ENCODE assay signal across 9 cellular contexts in genomic region chr17:17204041-17204591, GRCh38. TPM values are rescaled to one million over a fixed set of nuclear protein-coding genes. Genes with fewer than 3 reads are reported as not detected.
A peak's percentile ranks its signal among the peaks of the same experiment; 100 is the strongest.
DNase-seq lines count a peak whose midpoint lies in the region; ATAC-seq, FAIRE-seq and TF ChIP-seq lines count a peak whose summit lies in the region.
"Had no signal": no experiment of that assay in that cellular context is flagged by ENCODE, and none has a peak within 500 bp of the region (broad histone marks: within the 10 kb centered on the region; RNA-seq: fewer than 3 reads in every experiment).

No MANE protein-coding gene starts in this region.

- intact Hi-C loops in kidney (cut with DNase I), result no loop called here

- peak overlapping the region; percentile 98 for H3K27ac Mint-ChIP-seq in activated T-cell treated with anti-CD3 and anti-CD28 coated beads, Interleukin-2, amount 50 U/mL, for 24 hours
- H3K27ac Mint-ChIP-seq in activated naive CD8-positive, alpha-beta T cell, result peak overlapping the region; percentile 75

- peaks cover 64% of the 10 kb centered on the region for H3K36me3 Mint-ChIP-seq in activated T-cell treated with anti-CD3 and anti-CD28 coated beads, Interleukin-2, amount 50 U/mL, for 24 hours (ENCODE audit: low read depth)
- peaks cover 2% of the 10 kb centered on the region for H3K36me3 Mint-ChIP-seq in activated naive CD8-positive, alpha-beta T cell

- no peak for DNase-seq in activated T-cell treated with anti-CD3 and anti-CD28 coated beads, Interleukin-2, amount 50 U/mL, for 24 hours
- DNase-seq in activated T-cell treated with anti-CD3 and anti-CD28 coated beads, Interleukin-2, amount 50 U/mL, for 1 hour, result no peak
- DNase-seq in kidney (peak; percentile 78), suprapubic skin (ENCODE audit: low spot score in 2 of 2) (no peak), NCI-H2171 (lab: John Stamatoyannopoulos, UW) (no peak), brain microvascular endothelial cell (no peak)

- 45% methylated on average over 11 of the region's 15 CpGs for WGBS in suprapubic skin

- TF ChIP-seq CTCF in kidney (IDR thresholded peaks at IDR 0.05; ENCODE audit: borderline replicate concordance, extremely low read depth, insufficient read depth), result no peak
- TF ChIP-seq CTCF in suprapubic skin (IDR thresholded peaks at IDR 0.05), result no peak
- no peak for TF ChIP-seq CTCF in brain microvascular endothelial cell (IDR thresholded peaks at IDR 0.05; ENCODE audit: low read depth, low read length, missing control alignments)

- H3K27ac ChIP-seq in kidney (ENCODE audit: low read depth in 2 of 2, low read length in 2 of 2) (no peak overlapping the region), suprapubic skin (no peak overlapping the region), brain microvascular endothelial cell (no peak overlapping the region)
- H3K27ac ChIP-seq: C4-2B had no signal

- in situ Hi-C loops in brain microvascular endothelial cell (cut with HindIII; ENCODE audit: low pct_ligation_motif_present, low sequenced_read_pairs), result no loop called here

- H3K27me3 ChIP-seq in suprapubic skin, result no peaks in the 10 kb centered on the region
- H3K27me3 ChIP-seq in brain microvascular endothelial cell (replicated peaks), result no peaks in the 10 kb centered on the region

- peaks cover 14 to 26% of the 10 kb centered on the region in 2 donors for H3K4me1 ChIP-seq in kidney (ENCODE audit: control insufficient read depth in 1 of 2, insufficient read depth in 1 of 2, low read depth in 1 of 2, low read length in 2 of 2)
- H3K4me1 ChIP-seq in suprapubic skin, result peaks cover 48% of the 10 kb centered on the region

- peaks cover 37% of the 10 kb centered on the region for H3K4me1 Mint-ChIP-seq in activated T-cell treated with anti-CD3 and anti-CD28 coated beads, Interleukin-2, amount 50 U/mL, for 24 hours (ENCODE audit: low read depth)
- peaks cover 17% of the 10 kb centered on the region for H3K4me1 Mint-ChIP-seq in activated naive CD8-positive, alpha-beta T cell (ENCODE audit: low read depth)

- TF ChIP-seq EP300 in suprapubic skin (IDR thresholded peaks at IDR 0.05), result no peak

- H3K36me3 ChIP-seq in kidney (ENCODE audit: control insufficient read depth in 1 of 2, insufficient read depth in 2 of 2, low read length in 2 of 2), result peaks cover 2 to 6% of the 10 kb centered on the region in 2 donors
- H3K36me3 ChIP-seq in suprapubic skin, result no peaks in the 10 kb centered on the region
- H3K36me3 ChIP-seq in brain microvascular endothelial cell (replicated peaks), result no peaks in the 10 kb centered on the region

- H3K9me3 Mint-ChIP-seq in activated T-cell treated with anti-CD3 and anti-CD28 coated beads, Interleukin-2, amount 50 U/mL, for 24 hours, result no peaks in the 10 kb centered on the region
- H3K9me3 Mint-ChIP-seq in activated naive CD8-positive, alpha-beta T cell (ENCODE audit: low read depth), result no peaks in the 10 kb centered on the region

- no peak for ATAC-seq in GM18519 (IDR thresholded peaks at IDR 0.05; ENCODE audit: low FRiP score, unreplicated experiment)

- H3K9me3 ChIP-seq in kidney (ENCODE audit: control insufficient read depth in 1 of 2, low read length in 2 of 2) (no peaks in the 10 kb centered on the region), suprapubic skin (no peaks in the 10 kb centered on the region)

- no peak for FAIRE-seq in kidney (lab: Jason Lieb, UNC)

- peak overlapping the region; percentile 91 for H3K4me3 Mint-ChIP-seq in activated T-cell treated with anti-CD3 and anti-CD28 coated beads, Interleukin-2, amount 50 U/mL, for 24 hours
- peak overlapping the region; percentile 92 for H3K4me3 Mint-ChIP-seq in activated naive CD8-positive, alpha-beta T cell

- H3K4me3 ChIP-seq in kidney (ENCODE audit: low read length in 2 of 2), result no peak overlapping the region
- H3K4me3 ChIP-seq in suprapubic skin, result peak overlapping the region; percentile 70
- H3K4me3 ChIP-seq in brain microvascular endothelial cell (ENCODE audit: low read depth, low read length), result no peak overlapping the region

- TF ChIP-seq POLR2A in suprapubic skin (IDR thresholded peaks at IDR 0.05), result no peak

- H3K9ac ChIP-seq in kidney (ENCODE audit: low read length in 2 of 2), result no peak overlapping the region

- no peaks in the 10 kb centered on the region for H3K27me3 Mint-ChIP-seq in activated T-cell treated with anti-CD3 and anti-CD28 coated beads, Interleukin-2, amount 50 U/mL, for 24 hours
- H3K27me3 Mint-ChIP-seq in activated naive CD8-positive, alpha-beta T cell, result no peaks in the 10 kb centered on the region

RNA-seq across cellular contexts. Expression of gene PLD6, which starts 2.0 kb away (rescaled TPM):
- 3.7 TPM for total RNA-seq in kidney
- polyA plus RNA-seq in kidney (ENCODE audit: insufficient read depth, low read depth, low replicate concordance), result 2.9 TPM
- 1 to 10 TPM; 3.3 to 9.1 (median 5.2) TPM for total RNA-seq in suprapubic skin

RNA-seq across cellular contexts. Expression of gene FLCN, which starts 32.9 kb away (rescaled TPM):
- 44.4 TPM for total RNA-seq in kidney
- polyA plus RNA-seq in kidney (ENCODE audit: insufficient read depth, low read depth, low replicate concordance), result 14.2 TPM
- total RNA-seq in suprapubic skin, result 100 to 1,000 TPM in 1 of 4 donors, 10 to 100 TPM in 3; 28.4 to 143 (median 49.2) TPM
